Comparison of ENCODE assay signal across 14 cellular contexts in the genomic region with DNA sequence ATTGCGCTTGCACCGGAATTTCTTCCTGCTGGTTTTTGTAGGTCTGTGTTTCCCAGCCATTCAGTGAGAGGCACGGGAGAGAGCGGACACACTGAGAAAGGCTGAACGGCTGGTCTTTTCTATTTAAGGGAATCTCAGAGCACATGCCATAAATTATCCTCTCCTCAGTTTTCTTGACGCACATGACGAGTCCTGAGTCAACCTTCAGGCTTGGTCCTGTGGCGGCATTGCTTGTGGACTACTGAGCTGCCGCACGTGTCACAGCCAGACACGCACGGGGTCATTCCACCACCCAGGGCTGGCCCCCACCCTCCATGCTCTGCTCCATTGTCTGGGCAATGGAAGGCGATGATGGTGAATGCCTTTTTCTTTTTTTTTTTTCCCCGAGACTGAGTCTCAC.
"Had no signal": no experiment of that assay in that cellular context is flagged by ENCODE, and none has a peak within 500 bp of the region (broad histone marks: within the 10 kb centered on the region; RNA-seq: fewer than 3 reads in every experiment).

No MANE protein-coding gene starts in this region.

- H3K27me3 ChIP-seq: ascending aorta, hepatocyte, left lung, upper lobe of left lung had no signal

- H3K27me3 Mint-ChIP-seq: activated CD4-positive, alpha-beta T cell treated with anti-CD3 and anti-CD28 coated beads, Interleukin-2, amount 10 ng/mL, durations not matched to agents 7 days and 5 days had no signal

- H3K4me3 Mint-ChIP-seq: activated CD4-positive, alpha-beta T cell treated with anti-CD3 and anti-CD28 coated beads, Interleukin-2, amount 10 ng/mL, durations not matched to agents 7 days and 5 days had no signal

- H3K4me1 ChIP-seq: left lung, upper lobe of left lung had no signal

- FAIRE-seq: keratinocyte had no signal

- H3K4me1 Mint-ChIP-seq: activated CD4-positive, alpha-beta T cell treated with anti-CD3 and anti-CD28 coated beads, Interleukin-2, amount 10 ng/mL, durations not matched to agents 7 days and 5 days had no signal

- DNase-seq: activated CD4-positive, alpha-beta T cell treated with anti-CD3 and anti-CD28 coated beads, Interleukin-2, amount 10 ng/mL, durations not matched to agents 7 days and 5 days; activated naive CD4-positive, alpha-beta T cell; dorsolateral prefrontal cortex; left lung; stimulated activated CD4-positive, alpha-beta T cell treated with anti-CD3 and anti-CD28 coated beads, Interleukin-15, amount 100 ng/mL, for 24 hours; stimulated activated CD4-positive, alpha-beta T cell treated with anti-CD3 and anti-CD28 coated beads, Interleukin-4, amount 100 ng/mL, for 1 hour; stimulated activated naive CD4-positive, alpha-beta T cell; T-helper 9 cell; upper lobe of left lung had no signal

- H3K9me3 ChIP-seq: ascending aorta, left lung, upper lobe of left lung had no signal

- H3K4me3 ChIP-seq: ascending aorta, dorsolateral prefrontal cortex, hepatocyte, left lung, SK-N-MC, upper lobe of left lung had no signal

- ATAC-seq: left lung had no signal

- H3K27ac ChIP-seq: dorsolateral prefrontal cortex, hepatocyte, left lung, parathyroid adenoma, SK-N-MC, upper lobe of left lung had no signal

- H3K27ac Mint-ChIP-seq: activated CD4-positive, alpha-beta T cell treated with anti-CD3 and anti-CD28 coated beads, Interleukin-2, amount 10 ng/mL, durations not matched to agents 7 days and 5 days had no signal

- H3K9ac ChIP-seq: parathyroid adenoma had no signal

- H3K36me3 ChIP-seq: ascending aorta, left lung, upper lobe of left lung had no signal
